In the genomic region with DNA sequence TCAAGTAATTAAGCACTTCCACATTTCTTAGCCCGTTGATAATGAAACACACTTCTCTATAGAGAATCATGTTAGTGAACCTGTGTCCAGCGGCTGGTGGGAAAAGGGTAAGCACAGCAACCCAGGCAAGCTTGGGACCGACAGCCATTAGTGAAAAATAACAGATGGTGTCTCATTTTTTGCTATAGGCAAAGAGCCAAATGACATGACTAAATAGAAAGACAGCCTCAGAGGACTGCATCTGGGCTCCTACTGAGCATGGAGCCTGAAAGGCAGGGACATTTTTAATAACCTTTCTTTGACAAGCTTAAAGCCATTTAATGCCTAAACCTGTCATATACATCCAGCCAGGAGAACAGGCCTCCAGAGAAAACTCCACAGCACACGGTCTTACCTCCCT, we compare ENCODE assay signal across 21 cellular contexts.
DNase-seq lines count a peak whose midpoint lies in the region; ATAC-seq, FAIRE-seq and TF ChIP-seq lines count a peak whose summit lies in the region.
"Had no signal": no experiment of that assay in that cellular context is flagged by ENCODE, and none has a peak within 500 bp of the region (broad histone marks: within the 10 kb centered on the region; RNA-seq: fewer than 3 reads in every experiment).

No MANE protein-coding gene starts in this region.

- H3K4me3 ChIP-seq in vagina = no peak overlapping the region
- H3K4me3 ChIP-seq: GM23338, neural progenitor cell, sigmoid colon, stomach had no signal

- intact Hi-C loops in vagina (cut with DNase I) = no loop called here

- H3K36me3 ChIP-seq in vagina = no peaks in the 10 kb centered on the region
- H3K36me3 ChIP-seq: neural progenitor cell, sigmoid colon, stomach had no signal

- no peak for TF ChIP-seq CTCF in vagina (IDR thresholded peaks at IDR 0.05)

- H3K4me1 Mint-ChIP-seq in activated naive CD8-positive, alpha-beta T cell treated with anti-CD3 and anti-CD28 coated beads, Interleukin-2, amount 50 U/mL, for 24 hours = peaks cover 6% of the 10 kb centered on the region
- no peaks in the 10 kb centered on the region for H3K4me1 Mint-ChIP-seq in immature natural killer cell

- no peaks in the 10 kb centered on the region for H3K9me3 ChIP-seq in vagina
- H3K9me3 ChIP-seq: sigmoid colon, stomach had no signal

- TF ChIP-seq POLR2A in vagina (IDR thresholded peaks at IDR 0.05) = no peak

- no peaks in the 10 kb centered on the region for H3K4me1 ChIP-seq in vagina
- H3K4me1 ChIP-seq: neural progenitor cell, sigmoid colon, stomach had no signal

- H3K27ac ChIP-seq in vagina = no peak overlapping the region
- H3K27ac ChIP-seq: KMS-11, neural progenitor cell, sigmoid colon, stomach had no signal

- no peaks in the 10 kb centered on the region for H3K36me3 Mint-ChIP-seq in activated naive CD8-positive, alpha-beta T cell treated with anti-CD3 and anti-CD28 coated beads, Interleukin-2, amount 50 U/mL, for 24 hours (ENCODE audit: low read depth)
- no peaks in the 10 kb centered on the region for H3K36me3 Mint-ChIP-seq in immature natural killer cell
- H3K36me3 Mint-ChIP-seq: activated naive CD8-positive, alpha-beta T cell treated with anti-CD3 and anti-CD28 coated beads for 36 hours; neural progenitor cell had no signal

- DNase-seq in EL (peak; percentile 0), NCI-H1417 treated with DMSO at 0.1 percent for 48 hours (lab: John Stamatoyannopoulos, UW) (peak; percentile 1), midbrain (lab: John Stamatoyannopoulos, UW) (peak; percentile 1), HTR-8/SVneo (ENCODE audit: insufficient read length, low spot score) (no peak), immature natural killer cell (no peak), vagina (ENCODE audit: extremely low spot score in 2 of 2) (no peak)
- no peak for DNase-seq in activated naive CD8-positive, alpha-beta T cell treated with anti-CD3 and anti-CD28 coated beads, Interleukin-2, amount 50 U/mL, for 24 hours
- DNase-seq: activated CD4-positive, alpha-beta T cell treated with anti-CD3 and anti-CD28 coated beads for 48 hours; activated naive CD8-positive, alpha-beta T cell treated with anti-CD3 and anti-CD28 coated beads for 36 hours; activated T-cell treated with anti-CD3 and anti-CD28 coated beads, Interleukin-2, amount 50 U/mL, for 1 hour; CD4-positive, alpha-beta T cell; cortex of kidney; NCI-H226; sigmoid colon; stomach; T-helper 9 cell had no signal

- no peak for FAIRE-seq in HTR-8/SVneo (lab: Jason Lieb, UNC)

- ATAC-seq in SK-N-SH treated with all-trans-retinoic acid at 6 μM for 48 hours = peak; percentile 61
- ATAC-seq in activated naive CD8-positive, alpha-beta T cell treated with anti-CD3 and anti-CD28 coated beads, Interleukin-2, amount 50 U/mL, for 24 hours = no peak
- ATAC-seq: esophagus mucosa, GM23338 had no signal

- H3K9me3 Mint-ChIP-seq in activated naive CD8-positive, alpha-beta T cell treated with anti-CD3 and anti-CD28 coated beads, Interleukin-2, amount 50 U/mL, for 24 hours = no peaks in the 10 kb centered on the region
- H3K9me3 Mint-ChIP-seq in immature natural killer cell = no peaks in the 10 kb centered on the region
- H3K9me3 Mint-ChIP-seq: activated naive CD8-positive, alpha-beta T cell treated with anti-CD3 and anti-CD28 coated beads for 36 hours; CD4-positive, alpha-beta T cell; GM23338; neural progenitor cell had no signal

- H3K27me3 Mint-ChIP-seq in activated naive CD8-positive, alpha-beta T cell treated with anti-CD3 and anti-CD28 coated beads, Interleukin-2, amount 50 U/mL, for 24 hours = peaks cover 6% of the 10 kb centered on the region
- no peaks in the 10 kb centered on the region for H3K27me3 Mint-ChIP-seq in immature natural killer cell (ENCODE audit: low read depth in 3 of 3)
- H3K27me3 Mint-ChIP-seq: CD4-positive, alpha-beta T cell had no signal

- H3K27ac Mint-ChIP-seq in activated naive CD8-positive, alpha-beta T cell treated with anti-CD3 and anti-CD28 coated beads, Interleukin-2, amount 50 U/mL, for 24 hours = no peak overlapping the region
- no peak overlapping the region for H3K27ac Mint-ChIP-seq in immature natural killer cell
- H3K27ac Mint-ChIP-seq: activated naive CD8-positive, alpha-beta T cell treated with anti-CD3 and anti-CD28 coated beads for 36 hours; CD4-positive, alpha-beta T cell; GM23338; neural progenitor cell had no signal

- H3K4me3 Mint-ChIP-seq in activated naive CD8-positive, alpha-beta T cell treated with anti-CD3 and anti-CD28 coated beads, Interleukin-2, amount 50 U/mL, for 24 hours = no peak overlapping the region
- H3K4me3 Mint-ChIP-seq in immature natural killer cell = no peak overlapping the region
- H3K4me3 Mint-ChIP-seq: activated naive CD8-positive, alpha-beta T cell treated with anti-CD3 and anti-CD28 coated beads for 36 hours; CD4-positive, alpha-beta T cell; GM23338; neural progenitor cell had no signal

- H3K27me3 ChIP-seq in vagina = no peaks in the 10 kb centered on the region
- H3K27me3 ChIP-seq: neural progenitor cell, sigmoid colon, stomach had no signal

TF ChIP-seq in SK-N-SH treated with all-trans-retinoic acid at 6 μM for 48 hours, 23 proteins besides CTCF, POLR2A, EP300 and RAD21:
- TF ChIP-seq TCF4 (CRISPR knock-in tag; IDR thresholded peaks at IDR 0.05; ENCODE audit: borderline replicate concordance) = peak; percentile 62; the same call in 1 of the 2 replicates
- TF ChIP-seq ISL1 (CRISPR knock-in tag; IDR thresholded peaks at IDR 0.05) = peak; percentile 59
- TF ChIP-seq ZNF565 (CRISPR knock-in tag; conservative IDR thresholded peaks at IDR 0.05; ENCODE audit: low read depth) = no peak
- TF ChIP-seq, protein P1, sequence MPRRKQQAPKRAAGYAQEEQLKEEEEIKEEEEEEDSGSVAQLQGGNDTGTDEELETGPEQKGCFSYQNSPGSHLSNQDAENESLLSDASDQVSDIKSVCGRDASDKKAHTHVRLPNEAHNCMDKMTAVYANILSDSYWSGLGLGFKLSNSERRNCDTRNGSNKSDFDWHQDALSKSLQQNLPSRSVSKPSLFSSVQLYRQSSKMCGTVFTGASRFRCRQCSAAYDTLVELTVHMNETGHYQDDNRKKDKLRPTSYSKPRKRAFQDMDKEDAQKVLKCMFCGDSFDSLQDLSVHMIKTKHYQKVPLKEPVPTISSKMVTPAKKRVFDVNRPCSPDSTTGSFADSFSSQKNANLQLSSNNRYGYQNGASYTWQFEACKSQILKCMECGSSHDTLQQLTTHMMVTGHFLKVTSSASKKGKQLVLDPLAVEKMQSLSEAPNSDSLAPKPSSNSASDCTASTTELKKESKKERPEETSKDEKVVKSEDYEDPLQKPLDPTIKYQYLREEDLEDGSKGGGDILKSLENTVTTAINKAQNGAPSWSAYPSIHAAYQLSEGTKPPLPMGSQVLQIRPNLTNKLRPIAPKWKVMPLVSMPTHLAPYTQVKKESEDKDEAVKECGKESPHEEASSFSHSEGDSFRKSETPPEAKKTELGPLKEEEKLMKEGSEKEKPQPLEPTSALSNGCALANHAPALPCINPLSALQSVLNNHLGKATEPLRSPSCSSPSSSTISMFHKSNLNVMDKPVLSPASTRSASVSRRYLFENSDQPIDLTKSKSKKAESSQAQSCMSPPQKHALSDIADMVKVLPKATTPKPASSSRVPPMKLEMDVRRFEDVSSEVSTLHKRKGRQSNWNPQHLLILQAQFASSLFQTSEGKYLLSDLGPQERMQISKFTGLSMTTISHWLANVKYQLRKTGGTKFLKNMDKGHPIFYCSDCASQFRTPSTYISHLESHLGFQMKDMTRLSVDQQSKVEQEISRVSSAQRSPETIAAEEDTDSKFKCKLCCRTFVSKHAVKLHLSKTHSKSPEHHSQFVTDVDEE (CRISPR knock-in tag; IDR thresholded peaks at IDR 0.05) = peak; percentile 55; the same call in 1 of the 2 replicates

Comparison
In these comparisons a context has a peak if more than half of its experiments do, and no peak if none do; other contexts are left out.
1. DNase-seq: peak in EL (single experiment), NCI-H1417 treated with DMSO at 0.1 percent for 48 hours (single experiment) and midbrain (single experiment); none in activated naive CD8-positive, alpha-beta T cell treated with anti-CD3 and anti-CD28 coated beads, Interleukin-2, amount 50 U/mL, for 24 hours (single experiment), HTR-8/SVneo (single experiment), immature natural killer cell (0 of 3) and vagina (0 of 2).